In the genomic region with DNA sequence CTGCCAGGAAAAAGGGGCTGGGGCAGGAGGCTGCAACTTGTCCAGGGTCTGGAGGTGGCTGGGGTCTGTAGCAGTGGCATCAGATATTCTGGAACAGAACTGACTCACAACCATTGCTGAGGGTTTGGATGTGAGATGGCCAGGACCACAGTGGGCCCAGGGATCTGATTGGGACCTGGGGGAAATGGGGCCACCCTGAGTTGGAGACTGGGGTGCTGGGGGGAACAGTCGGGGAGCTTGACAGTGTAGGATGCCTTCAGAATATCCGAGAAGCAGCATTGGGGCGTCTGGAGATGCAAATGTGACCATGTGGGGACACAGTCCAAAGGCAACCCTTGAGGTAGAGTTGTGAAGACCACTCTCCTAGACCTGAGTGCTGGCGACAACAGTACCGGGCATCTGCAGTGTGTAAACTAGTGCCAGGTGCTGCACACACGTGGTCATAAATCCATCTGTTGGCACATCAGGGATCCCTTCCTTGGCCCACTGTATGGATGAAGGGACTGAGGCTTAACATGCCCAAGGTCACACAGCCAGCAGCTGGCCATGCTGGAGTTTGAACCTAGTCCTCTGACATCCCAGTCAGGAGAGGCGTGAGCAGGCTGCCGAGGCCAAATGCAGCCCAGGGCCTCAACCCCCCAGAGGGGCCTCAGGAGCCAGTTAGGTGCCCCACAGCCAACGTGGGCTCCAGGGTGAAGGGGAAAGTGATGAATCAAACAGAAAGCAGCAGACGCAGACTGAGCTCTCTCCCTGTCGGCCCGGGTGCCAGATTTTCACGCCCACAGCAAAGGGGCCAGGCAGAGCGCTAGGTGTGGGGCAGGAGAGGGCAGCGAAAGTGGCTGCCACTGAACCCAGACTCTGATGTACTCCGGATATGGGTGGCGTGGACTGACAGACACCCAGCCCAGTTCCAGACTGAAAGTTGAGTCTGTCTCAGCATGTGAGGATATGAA, we compare ENCODE assay signal across 1 cellular context.
TF ChIP-seq lines count a peak whose summit lies in the region.

No MANE protein-coding gene starts in this region.

TF ChIP-seq in HepG2, 621 proteins besides CTCF, POLR2A, EP300 and RAD21 (continues in another document):
- TF ChIP-seq PITX1 (CRISPR knock-in tag; IDR thresholded peaks at IDR 0.05) (peak; percentile 80; the same call in 1 of the 2 replicates), ZNF138 (CRISPR knock-in tag; IDR thresholded peaks at IDR 0.05; ENCODE audit: low read depth) (no peak), SOX13 (IDR thresholded peaks at IDR 0.05) (peak; percentile 34; the same call in 1 of the 2 replicates), SOX13 (CRISPR knock-in tag; conservative IDR thresholded peaks at IDR 0.05 in 1 of 2, IDR thresholded peaks at IDR 0.05 in 1 of 2) (peak in 1 of 2 experiments; percentile 47; a peak in 1 of 4 replicates), EEA1 (CRISPR knock-in tag; IDR thresholded peaks at IDR 0.05; ENCODE audit: borderline replicate concordance) (no peak), DPF2 (CRISPR knock-in tag; IDR thresholded peaks at IDR 0.05; ENCODE audit: borderline replicate concordance, low read depth) (peak; percentile 61; the same call in 1 of the 2 replicates), HDAC1 (CRISPR knock-in tag; IDR thresholded peaks at IDR 0.05) (peak; percentile 91), STAG1 (CRISPR knock-in tag; IDR thresholded peaks at IDR 0.05) (peak; percentile 8; the same call in 1 of the 2 replicates), ZNF501 (CRISPR knock-in tag; IDR thresholded peaks at IDR 0.05) (peak; percentile 68; the same call in 1 of the 2 replicates), RBM39 (IDR thresholded peaks at IDR 0.05; ENCODE audit: low read depth, low read length, poor library complexity, severe bottlenecking) (peak; percentile 44), SOX5 (CRISPR knock-in tag; IDR thresholded peaks at IDR 0.05; ENCODE audit: borderline replicate concordance) (0 out of 2 replicates have a peak, but pooled peaks have one; percentile 19), ZBTB20 (CRISPR knock-in tag; IDR thresholded peaks at IDR 0.05; ENCODE audit: borderline replicate concordance, low read depth) (peak; percentile 77; the same call in 1 of the 2 replicates), ZKSCAN8 (CRISPR knock-in tag; IDR thresholded peaks at IDR 0.05; ENCODE audit: borderline replicate concordance) (no peak), EHMT2 (IDR thresholded peaks at IDR 0.05; ENCODE audit: borderline replicate concordance, low read depth, low read length) (0 out of 2 replicates have a peak, but pooled peaks have one; percentile 45), ADNP (CRISPR knock-in tag; IDR thresholded peaks at IDR 0.05) (peak; percentile 100), ZNF7 (CRISPR knock-in tag; IDR thresholded peaks at IDR 0.05) (no peak), POGZ (CRISPR knock-in tag; IDR thresholded peaks at IDR 0.05) (peak; percentile 67), ZSCAN31 (CRISPR knock-in tag; IDR thresholded peaks at IDR 0.05; ENCODE audit: low read depth) (peak; percentile 60), MEF2D (CRISPR knock-in tag; IDR thresholded peaks at IDR 0.05) (peak; percentile 84; the same call in 1 of the 2 replicates), TEAD3 (CRISPR knock-in tag; optimal IDR thresholded peaks at IDR 0.05; ENCODE audit: borderline replicate concordance) (peak; percentile 20), ISX (CRISPR knock-in tag; conservative IDR thresholded peaks at IDR 0.05) (0 out of 2 replicates have a peak, but pooled peaks have one; percentile 38), XRCC5 (optimal IDR thresholded peaks at IDR 0.05; ENCODE audit: low read length) (peak; percentile 50), ZNF124 (CRISPR knock-in tag; IDR thresholded peaks at IDR 0.05) (0 out of 2 replicates have a peak, but pooled peaks have one; percentile 66), REPIN1 (CRISPR knock-in tag; IDR thresholded peaks at IDR 0.05; ENCODE audit: borderline replicate concordance, low read depth) (0 out of 2 replicates have a peak, but pooled peaks have one; percentile 48), HNRNPH1 (optimal IDR thresholded peaks at IDR 0.05; ENCODE audit: low read depth, low read length) (peak; percentile 21), ZC3H13 (CRISPR knock-in tag; IDR thresholded peaks at IDR 0.05) (no peak), YY1 (IDR thresholded peaks at IDR 0.05; ENCODE audit: insufficient read depth, insufficient replicate concordance, low read depth, low read length) (peak; percentile 43), RBFOX2 (IDR thresholded peaks at IDR 0.05; ENCODE audit: low read depth, low read length) (peak; percentile 62), KDM2A (CRISPR knock-in tag; IDR thresholded peaks at IDR 0.05; ENCODE audit: borderline replicate concordance, low read depth) (peak; percentile 47; the same call in 1 of the 2 replicates), SRF (IDR thresholded peaks at IDR 0.05; ENCODE audit: low read depth, low read length) (no peak)
- TF ChIP-seq, protein P1, sequence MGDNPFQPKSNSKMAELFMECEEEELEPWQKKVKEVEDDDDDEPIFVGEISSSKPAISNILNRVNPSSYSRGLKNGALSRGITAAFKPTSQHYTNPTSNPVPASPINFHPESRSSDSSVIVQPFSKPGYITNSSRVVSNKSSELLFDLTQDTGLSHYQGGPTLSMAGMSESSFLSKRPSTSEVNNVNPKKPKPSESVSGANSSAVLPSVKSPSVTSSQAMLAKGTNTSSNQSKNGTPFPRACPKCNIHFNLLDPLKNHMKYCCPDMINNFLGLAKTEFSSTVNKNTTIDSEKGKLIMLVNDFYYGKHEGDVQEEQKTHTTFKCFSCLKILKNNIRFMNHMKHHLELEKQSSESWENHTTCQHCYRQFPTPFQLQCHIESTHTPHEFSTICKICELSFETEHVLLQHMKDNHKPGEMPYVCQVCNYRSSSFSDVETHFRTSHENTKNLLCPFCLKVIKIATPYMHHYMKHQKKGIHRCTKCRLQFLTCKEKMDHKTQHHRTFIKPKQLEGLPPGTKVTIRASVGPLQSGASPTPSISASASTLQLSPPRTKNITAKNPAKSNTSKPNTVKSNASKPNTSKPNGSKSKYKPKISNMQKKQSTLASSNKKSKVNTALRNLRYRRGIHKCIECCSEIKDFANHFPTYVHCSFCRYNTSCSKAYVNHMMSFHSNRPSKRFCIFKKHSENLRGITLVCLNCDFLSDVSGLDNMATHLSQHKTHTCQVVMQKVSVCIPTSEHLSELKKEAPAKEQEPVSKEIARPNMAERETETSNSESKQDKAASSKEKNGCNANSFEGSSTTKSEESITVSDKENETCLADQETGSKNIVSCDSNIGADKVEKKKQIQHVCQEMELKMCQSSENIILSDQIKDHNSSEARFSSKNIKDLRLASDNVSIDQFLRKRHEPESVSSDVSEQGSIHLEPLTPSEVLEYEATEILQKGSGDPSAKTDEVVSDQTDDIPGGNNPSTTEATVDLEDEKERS (CRISPR knock-in tag; IDR thresholded peaks at IDR 0.05), result peak; percentile 85
- TF ChIP-seq, protein P2, sequence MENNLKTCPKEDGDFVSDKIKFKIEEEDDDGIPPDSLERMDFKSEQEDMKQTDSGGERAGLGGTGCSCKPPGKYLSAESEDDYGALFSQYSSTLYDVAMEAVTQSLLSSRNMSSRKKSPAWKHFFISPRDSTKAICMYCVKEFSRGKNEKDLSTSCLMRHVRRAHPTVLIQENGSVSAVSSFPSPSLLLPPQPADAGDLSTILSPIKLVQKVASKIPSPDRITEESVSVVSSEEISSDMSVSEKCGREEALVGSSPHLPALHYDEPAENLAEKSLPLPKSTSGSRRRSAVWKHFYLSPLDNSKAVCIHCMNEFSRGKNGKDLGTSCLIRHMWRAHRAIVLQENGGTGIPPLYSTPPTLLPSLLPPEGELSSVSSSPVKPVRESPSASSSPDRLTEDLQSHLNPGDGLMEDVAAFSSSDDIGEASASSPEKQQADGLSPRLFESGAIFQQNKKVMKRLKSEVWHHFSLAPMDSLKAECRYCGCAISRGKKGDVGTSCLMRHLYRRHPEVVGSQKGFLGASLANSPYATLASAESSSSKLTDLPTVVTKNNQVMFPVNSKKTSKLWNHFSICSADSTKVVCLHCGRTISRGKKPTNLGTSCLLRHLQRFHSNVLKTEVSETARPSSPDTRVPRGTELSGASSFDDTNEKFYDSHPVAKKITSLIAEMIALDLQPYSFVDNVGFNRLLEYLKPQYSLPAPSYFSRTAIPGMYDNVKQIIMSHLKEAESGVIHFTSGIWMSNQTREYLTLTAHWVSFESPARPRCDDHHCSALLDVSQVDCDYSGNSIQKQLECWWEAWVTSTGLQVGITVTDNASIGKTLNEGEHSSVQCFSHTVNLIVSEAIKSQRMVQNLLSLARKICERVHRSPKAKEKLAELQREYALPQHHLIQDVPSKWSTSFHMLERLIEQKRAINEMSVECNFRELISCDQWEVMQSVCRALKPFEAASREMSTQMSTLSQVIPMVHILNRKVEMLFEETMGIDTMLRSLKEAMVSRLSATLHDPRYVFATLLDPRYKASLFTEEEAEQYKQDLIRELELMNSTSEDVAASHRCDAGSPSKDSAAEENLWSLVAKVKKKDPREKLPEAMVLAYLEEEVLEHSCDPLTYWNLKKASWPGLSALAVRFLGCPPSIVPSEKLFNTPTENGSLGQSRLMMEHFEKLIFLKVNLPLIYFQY (CRISPR knock-in tag; IDR thresholded peaks at IDR 0.05; ENCODE audit: borderline replicate concordance), result no peak; the same call in 1 of the 2 replicates
- TF ChIP-seq, protein P3, sequence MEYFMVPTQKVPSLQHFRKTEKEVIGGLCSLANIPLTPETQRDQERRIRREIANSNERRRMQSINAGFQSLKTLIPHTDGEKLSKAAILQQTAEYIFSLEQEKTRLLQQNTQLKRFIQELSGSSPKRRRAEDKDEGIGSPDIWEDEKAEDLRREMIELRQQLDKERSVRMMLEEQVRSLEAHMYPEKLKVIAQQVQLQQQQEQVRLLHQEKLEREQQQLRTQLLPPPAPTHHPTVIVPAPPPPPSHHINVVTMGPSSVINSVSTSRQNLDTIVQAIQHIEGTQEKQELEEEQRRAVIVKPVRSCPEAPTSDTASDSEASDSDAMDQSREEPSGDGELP (IDR thresholded peaks at IDR 0.05; ENCODE audit: borderline replicate concordance, low read depth), result peak; percentile 94
- TF ChIP-seq, protein P4, sequence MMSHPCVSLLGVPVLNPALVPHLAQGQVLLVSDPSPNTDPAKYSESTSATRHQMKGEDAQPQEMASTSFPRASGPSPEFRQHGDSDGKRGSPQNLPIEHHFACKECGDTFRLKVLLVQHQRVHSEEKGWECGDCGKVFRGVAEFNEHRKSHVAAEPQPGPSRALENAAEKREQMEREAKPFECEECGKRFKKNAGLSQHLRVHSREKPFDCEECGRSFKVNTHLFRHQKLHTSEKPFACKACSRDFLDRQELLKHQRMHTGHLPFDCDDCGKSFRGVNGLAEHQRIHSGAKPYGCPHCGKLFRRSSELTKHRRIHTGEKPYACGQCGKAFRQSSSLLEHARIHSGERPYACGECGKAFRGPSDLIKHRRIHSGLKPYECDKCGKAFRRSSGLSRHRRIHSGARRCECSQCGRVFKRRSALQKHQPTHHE (CRISPR knock-in tag; IDR thresholded peaks at IDR 0.05; ENCODE audit: borderline replicate concordance), result peak; percentile 27; the same call in 1 of the 2 replicates
- TF ChIP-seq, protein P5, sequence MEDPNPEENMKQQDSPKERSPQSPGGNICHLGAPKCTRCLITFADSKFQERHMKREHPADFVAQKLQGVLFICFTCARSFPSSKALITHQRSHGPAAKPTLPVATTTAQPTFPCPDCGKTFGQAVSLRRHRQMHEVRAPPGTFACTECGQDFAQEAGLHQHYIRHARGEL (CRISPR knock-in tag; IDR thresholded peaks at IDR 0.05), result 0 out of 2 replicates have a peak, but pooled peaks have one; percentile 30
- TF ChIP-seq, protein P6, sequence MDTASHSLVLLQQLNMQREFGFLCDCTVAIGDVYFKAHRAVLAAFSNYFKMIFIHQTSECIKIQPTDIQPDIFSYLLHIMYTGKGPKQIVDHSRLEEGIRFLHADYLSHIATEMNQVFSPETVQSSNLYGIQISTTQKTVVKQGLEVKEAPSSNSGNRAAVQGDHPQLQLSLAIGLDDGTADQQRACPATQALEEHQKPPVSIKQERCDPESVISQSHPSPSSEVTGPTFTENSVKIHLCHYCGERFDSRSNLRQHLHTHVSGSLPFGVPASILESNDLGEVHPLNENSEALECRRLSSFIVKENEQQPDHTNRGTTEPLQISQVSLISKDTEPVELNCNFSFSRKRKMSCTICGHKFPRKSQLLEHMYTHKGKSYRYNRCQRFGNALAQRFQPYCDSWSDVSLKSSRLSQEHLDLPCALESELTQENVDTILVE (CRISPR knock-in tag; IDR thresholded peaks at IDR 0.05), result no peak
- TF ChIP-seq, protein P7, sequence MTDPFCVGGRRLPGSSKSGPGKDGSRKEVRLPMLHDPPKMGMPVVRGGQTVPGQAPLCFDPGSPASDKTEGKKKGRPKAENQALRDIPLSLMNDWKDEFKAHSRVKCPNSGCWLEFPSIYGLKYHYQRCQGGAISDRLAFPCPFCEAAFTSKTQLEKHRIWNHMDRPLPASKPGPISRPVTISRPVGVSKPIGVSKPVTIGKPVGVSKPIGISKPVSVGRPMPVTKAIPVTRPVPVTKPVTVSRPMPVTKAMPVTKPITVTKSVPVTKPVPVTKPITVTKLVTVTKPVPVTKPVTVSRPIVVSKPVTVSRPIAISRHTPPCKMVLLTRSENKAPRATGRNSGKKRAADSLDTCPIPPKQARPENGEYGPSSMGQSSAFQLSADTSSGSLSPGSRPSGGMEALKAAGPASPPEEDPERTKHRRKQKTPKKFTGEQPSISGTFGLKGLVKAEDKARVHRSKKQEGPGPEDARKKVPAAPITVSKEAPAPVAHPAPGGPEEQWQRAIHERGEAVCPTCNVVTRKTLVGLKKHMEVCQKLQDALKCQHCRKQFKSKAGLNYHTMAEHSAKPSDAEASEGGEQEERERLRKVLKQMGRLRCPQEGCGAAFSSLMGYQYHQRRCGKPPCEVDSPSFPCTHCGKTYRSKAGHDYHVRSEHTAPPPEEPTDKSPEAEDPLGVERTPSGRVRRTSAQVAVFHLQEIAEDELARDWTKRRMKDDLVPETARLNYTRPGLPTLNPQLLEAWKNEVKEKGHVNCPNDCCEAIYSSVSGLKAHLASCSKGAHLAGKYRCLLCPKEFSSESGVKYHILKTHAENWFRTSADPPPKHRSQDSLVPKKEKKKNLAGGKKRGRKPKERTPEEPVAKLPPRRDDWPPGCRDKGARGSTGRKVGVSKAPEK (CRISPR knock-in tag; IDR thresholded peaks at IDR 0.05; ENCODE audit: borderline replicate concordance), result 0 out of 2 replicates have a peak, but pooled peaks have one; percentile 48
- TF ChIP-seq, protein P8, sequence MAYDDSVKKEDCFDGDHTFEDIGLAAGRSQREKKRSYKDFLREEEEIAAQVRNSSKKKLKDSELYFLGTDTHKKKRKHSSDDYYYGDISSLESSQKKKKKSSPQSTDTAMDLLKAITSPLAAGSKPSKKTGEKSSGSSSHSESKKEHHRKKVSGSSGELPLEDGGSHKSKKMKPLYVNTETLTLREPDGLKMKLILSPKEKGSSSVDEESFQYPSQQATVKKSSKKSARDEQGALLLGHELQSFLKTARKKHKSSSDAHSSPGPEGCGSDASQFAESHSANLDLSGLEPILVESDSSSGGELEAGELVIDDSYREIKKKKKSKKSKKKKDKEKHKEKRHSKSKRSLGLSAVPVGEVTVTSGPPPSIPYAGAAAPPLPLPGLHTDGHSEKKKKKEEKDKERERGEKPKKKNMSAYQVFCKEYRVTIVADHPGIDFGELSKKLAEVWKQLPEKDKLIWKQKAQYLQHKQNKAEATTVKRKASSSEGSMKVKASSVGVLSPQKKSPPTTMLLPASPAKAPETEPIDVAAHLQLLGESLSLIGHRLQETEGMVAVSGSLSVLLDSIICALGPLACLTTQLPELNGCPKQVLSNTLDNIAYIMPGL (CRISPR knock-in tag; IDR thresholded peaks at IDR 0.05; ENCODE audit: borderline replicate concordance in 1 of 2, low read depth in 1 of 2), result peak; percentile 2 to 24; a peak in 1 of 4 replicates
